ENCODE assay signal across 9 cellular contexts in the genomic region with DNA sequence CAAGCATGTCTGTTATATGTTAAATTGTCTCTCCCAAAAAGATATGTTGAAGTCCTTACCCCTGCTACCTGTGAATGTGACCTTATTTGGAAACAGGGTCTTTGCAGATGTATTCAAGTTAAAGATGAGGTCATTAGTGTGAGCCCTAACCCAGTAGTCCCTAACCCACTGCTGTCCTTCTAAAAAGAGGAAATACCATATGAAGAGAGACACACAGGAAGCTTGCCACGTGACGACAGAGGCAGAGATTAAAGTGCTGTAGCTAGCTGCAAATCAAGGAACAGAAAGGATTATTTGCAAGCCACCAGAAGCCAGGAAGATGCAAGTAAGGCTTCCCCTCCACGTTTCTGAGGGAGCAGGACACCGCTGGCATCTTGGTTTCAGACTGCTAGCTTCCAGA.
DNase-seq lines count a peak whose midpoint lies in the region; FAIRE-seq and TF ChIP-seq lines count a peak whose summit lies in the region.
"Had no signal": no experiment of that assay in that cellular context is flagged by ENCODE, and none has a peak within 500 bp of the region (broad histone marks: within the 10 kb centered on the region; RNA-seq: fewer than 3 reads in every experiment).

No MANE protein-coding gene starts in this region.

- H2AFZ ChIP-seq in hepatocyte, result no peak overlapping the region

- no peak overlapping the region for H3K4me2 ChIP-seq in hepatocyte

- DNase-seq in activated T-cell treated with anti-CD3 and anti-CD28 coated beads for 24 hours (ENCODE audit: low read depth), result peak; percentile 2
- no peak for DNase-seq in activated T-cell treated with anti-CD3 and anti-CD28 coated beads for 4 hours
- DNase-seq in Kasumi-1 (lab: John Stamatoyannopoulos, UW), result peak; percentile 96
- DNase-seq in central memory CD4-positive, alpha-beta T cell, result peak; percentile 25
- peak; percentile 7 for DNase-seq in small intestine
- DNase-seq in NCI-H69 (lab: John Stamatoyannopoulos, UW), result no peak
- DNase-seq in foreskin melanocyte, result no peak
- no peak for DNase-seq in hepatocyte (ENCODE audit: low spot score)
- DNase-seq: mesenchymal stem cell had no signal

- H3K4me3 ChIP-seq in small intestine (ENCODE audit: low read depth in 1 of 2, low read length in 2 of 2), result no peak overlapping the region
- no peak overlapping the region for H3K4me3 ChIP-seq in hepatocyte

- no peaks in the 10 kb centered on the region for H3K9me2 ChIP-seq in hepatocyte (replicated peaks; ENCODE audit: insufficient read depth)

- H3K79me2 ChIP-seq in hepatocyte, result no peaks in the 10 kb centered on the region

- H3K36me3 ChIP-seq in small intestine (ENCODE audit: control insufficient read depth in 2 of 2, insufficient read depth in 2 of 2, low read length in 2 of 2), result no peaks in the 10 kb centered on the region
- no peaks in the 10 kb centered on the region for H3K36me3 ChIP-seq in hepatocyte (replicated peaks; ENCODE audit: insufficient read depth, low read depth)

- no peak overlapping the region for H3K27ac ChIP-seq in small intestine (ENCODE audit: low read depth in 1 of 2, low read length in 1 of 2)
- H3K27ac ChIP-seq in hepatocyte, result no peak overlapping the region

- no peaks in the 10 kb centered on the region for H4K20me1 ChIP-seq in hepatocyte (ENCODE audit: insufficient read depth, poor library complexity, severe bottlenecking)

- 19 to 38% (median 23%) methylated on average over 4 of the region's 4 CpGs for WGBS in small intestine, 3 donors
- 37% methylated on average over 4 of the region's 4 CpGs for WGBS in hepatocyte (ENCODE audit: low lambda C conversion rate, missing lambda C conversion rate)

- H3K27me3 ChIP-seq in small intestine (ENCODE audit: control insufficient read depth in 2 of 2, insufficient read depth in 2 of 2, low read length in 2 of 2) (no peaks in the 10 kb centered on the region), hepatocyte (no peaks in the 10 kb centered on the region)

- H3K4me1 ChIP-seq in small intestine (ENCODE audit: control insufficient read depth in 2 of 2, insufficient read depth in 1 of 2, low read depth in 1 of 2, low read length in 1 of 2), result no peaks in the 10 kb centered on the region
- H3K4me1 ChIP-seq in hepatocyte (ENCODE audit: insufficient read depth), result no peaks in the 10 kb centered on the region

- no peak for FAIRE-seq in small intestine (lab: Jason Lieb, UNC)

- no peak for TF ChIP-seq CTCF in hepatocyte (IDR thresholded peaks at IDR 0.05; ENCODE audit: poor library complexity)

- no peaks in the 10 kb centered on the region for H3K9me3 ChIP-seq in small intestine (ENCODE audit: control insufficient read depth, low read depth)
- H3K9me3 ChIP-seq in hepatocyte (ENCODE audit: low read depth), result no peaks in the 10 kb centered on the region

Comparison
In these comparisons a context has a peak if more than half of its experiments do, and no peak if none do; other contexts are left out.
1. DNase-seq: peak in activated T-cell treated with anti-CD3 and anti-CD28 coated beads for 24 hours (single experiment), Kasumi-1 (2 of 2), central memory CD4-positive, alpha-beta T cell (single experiment) and small intestine (single experiment); none in activated T-cell treated with anti-CD3 and anti-CD28 coated beads for 4 hours (single experiment), NCI-H69 (single experiment), foreskin melanocyte (single experiment) and hepatocyte (single experiment).